In genomic region chr6:105484238-105485161, GRCh38 we compare ENCODE assay signal across 8 cellular contexts.
A peak's percentile ranks its signal among the peaks of the same experiment; 100 is the strongest.
DNase-seq lines count a peak whose midpoint lies in the region; ATAC-seq and TF ChIP-seq lines count a peak whose summit lies in the region.

No MANE protein-coding gene starts in this region.

- no peak overlapping the region for H3K4me3 ChIP-seq in AG10803 (ENCODE audit: low read length)
- no peak overlapping the region for H3K4me3 ChIP-seq in Loucy (ENCODE audit: low read length, poor library complexity, severe bottlenecking)
- no peak overlapping the region for H3K4me3 ChIP-seq in epithelial cell of proximal tubule (ENCODE audit: low read depth, low read length)
- no peak overlapping the region for H3K4me3 ChIP-seq in neural progenitor cell

- H3K27ac ChIP-seq in neural progenitor cell: no peak overlapping the region

- no peaks in the 10 kb centered on the region for H3K36me3 Mint-ChIP-seq in neural progenitor cell

- in situ Hi-C loops in GM13977 (cut with MboI; ENCODE audit: low pct_unique_long_range_greater_than_20kb, low sequenced_read_pairs, unreplicated experiment): loop anchor here (25.0 kb wide), 2 partner anchors 603 to 803 kb away; partner anchors contain the start of gene PRDM1

- H3K27ac Mint-ChIP-seq in neural progenitor cell: no peak overlapping the region

- no peaks in the 10 kb centered on the region for H3K9me3 Mint-ChIP-seq in neural progenitor cell

- H3K4me1 ChIP-seq in Loucy (ENCODE audit: insufficient read depth, low read length, poor library complexity, severe bottlenecking) (peaks cover 25% of the 10 kb centered on the region), neural progenitor cell (peaks cover 24% of the 10 kb centered on the region)

- 0 out of 2 replicates have a peak overlapping the region, but pooled peaks have one; percentile 25 for H2AFZ ChIP-seq in Loucy (ENCODE audit: low read length)
- H2AFZ ChIP-seq in neural progenitor cell (replicated peaks): no peak overlapping the region

- peaks cover 15% of the 10 kb centered on the region for H3K4me1 Mint-ChIP-seq in neural progenitor cell

- H3K9me3 ChIP-seq in Loucy (ENCODE audit: insufficient read depth, low read depth, low read length) (no peaks in the 10 kb centered on the region), neural progenitor cell (ENCODE audit: low read depth) (no peaks in the 10 kb centered on the region)

- H3K27me3 ChIP-seq in Loucy (ENCODE audit: insufficient read depth, low read length, poor library complexity, severe bottlenecking) (no peaks in the 10 kb centered on the region), neural progenitor cell (no peaks in the 10 kb centered on the region)

- no peaks in the 10 kb centered on the region for H3F3A ChIP-seq in Loucy (ENCODE audit: low read depth)
- no peaks in the 10 kb centered on the region for H3F3A ChIP-seq in neural progenitor cell (ENCODE audit: low read depth)

- no peak overlapping the region for H3K9ac ChIP-seq in Loucy (ENCODE audit: low read depth, low read length, poor library complexity, severe bottlenecking)
- no peak overlapping the region for H3K9ac ChIP-seq in neural progenitor cell

- no peaks in the 10 kb centered on the region for H4K20me1 ChIP-seq in Loucy (ENCODE audit: insufficient read depth, low read length, poor library complexity, severe bottlenecking)
- no peaks in the 10 kb centered on the region for H4K20me1 ChIP-seq in neural progenitor cell (ENCODE audit: low read depth)

- no peaks in the 10 kb centered on the region for H3K79me2 ChIP-seq in Loucy (ENCODE audit: insufficient read depth, low read length)
- no peaks in the 10 kb centered on the region for H3K79me2 ChIP-seq in neural progenitor cell (ENCODE audit: low read depth)

- peaks cover 3% of the 10 kb centered on the region for H3K27me3 Mint-ChIP-seq in neural progenitor cell (ENCODE audit: insufficient read depth, low read depth)

- ATAC-seq in SK-N-SH treated with all-trans-retinoic acid at 6 μM for 48 hours (peak; percentile 74), HG02588 (IDR thresholded peaks at IDR 0.05; ENCODE audit: unreplicated experiment) (no peak), HG03159 (IDR thresholded peaks at IDR 0.05; ENCODE audit: unreplicated experiment) (no peak)

- H3K36me3 ChIP-seq in Loucy (ENCODE audit: insufficient read depth, low read length) (no peaks in the 10 kb centered on the region), neural progenitor cell (no peaks in the 10 kb centered on the region)

- DNase-seq in AG10803 (ENCODE audit: low read depth): peak; percentile 48
- no peak for DNase-seq in GM13977 (ENCODE audit: low spot score)
- no peak for DNase-seq in epithelial cell of proximal tubule (ENCODE audit: low read depth)
- peak; percentile 45 for DNase-seq in neural progenitor cell (ENCODE audit: low spot score)

- H3K4me3 Mint-ChIP-seq in neural progenitor cell: no peak overlapping the region

- H3K4me2 ChIP-seq in Loucy (ENCODE audit: low read depth, low read length, poor library complexity, severe bottlenecking): no peak overlapping the region
- peak overlapping the region; percentile 25 for H3K4me2 ChIP-seq in neural progenitor cell

- no peaks in the 10 kb centered on the region for H3K9me2 ChIP-seq in Loucy (replicated peaks; ENCODE audit: low read depth, low read length)

- TF ChIP-seq CTCF in AG10803 (conservative IDR thresholded peaks at IDR 0.05; ENCODE audit: low read length) (peak; percentile 93), GM13977 (IDR thresholded peaks at IDR 0.05; ENCODE audit: extremely low read depth, insufficient read depth, missing control alignments) (peak; percentile 80), Loucy (conservative IDR thresholded peaks at IDR 0.05; ENCODE audit: low read length) (peak; percentile 97), epithelial cell of proximal tubule (conservative IDR thresholded peaks at IDR 0.05; ENCODE audit: low read depth, low read length) (peak; percentile 80), neural progenitor cell (IDR thresholded peaks at IDR 0.05) (peak; percentile 94)

TF ChIP-seq in SK-N-SH treated with all-trans-retinoic acid at 6 μM for 48 hours, 23 proteins besides CTCF, POLR2A, EP300 and RAD21:
- TF ChIP-seq TCF4 (CRISPR knock-in tag; IDR thresholded peaks at IDR 0.05; ENCODE audit: borderline replicate concordance) (no peak), ZNF565 (CRISPR knock-in tag; conservative IDR thresholded peaks at IDR 0.05; ENCODE audit: low read depth) (no peak), ZNF70 (CRISPR knock-in tag; IDR thresholded peaks at IDR 0.05) (no peak), POU6F1 (CRISPR knock-in tag; IDR thresholded peaks at IDR 0.05; ENCODE audit: borderline replicate concordance, low read depth) (no peak), ZFP30 (CRISPR knock-in tag; IDR thresholded peaks at IDR 0.05) (no peak), RARB (CRISPR knock-in tag; IDR thresholded peaks at IDR 0.05) (no peak), TSHZ2 (CRISPR knock-in tag; IDR thresholded peaks at IDR 0.05) (no peak), ZFP3 (CRISPR knock-in tag; IDR thresholded peaks at IDR 0.05) (no peak), TOX (CRISPR knock-in tag; IDR thresholded peaks at IDR 0.05; ENCODE audit: borderline replicate concordance) (no peak), PPARA (CRISPR knock-in tag; IDR thresholded peaks at IDR 0.05; ENCODE audit: borderline replicate concordance) (no peak), OSR1 (CRISPR knock-in tag; IDR thresholded peaks at IDR 0.05) (no peak), ZNF8 (CRISPR knock-in tag; IDR thresholded peaks at IDR 0.05) (no peak), CSDC2 (CRISPR knock-in tag; IDR thresholded peaks at IDR 0.05) (no peak), PATZ1 (CRISPR knock-in tag; IDR thresholded peaks at IDR 0.05; ENCODE audit: borderline replicate concordance) (no peak), SNAI2 (CRISPR knock-in tag; IDR thresholded peaks at IDR 0.05) (no peak), CREB5 (CRISPR knock-in tag; IDR thresholded peaks at IDR 0.05; ENCODE audit: low read depth) (no peak), ISL1 (CRISPR knock-in tag; IDR thresholded peaks at IDR 0.05) (no peak)
TF ChIP-seq in SK-N-SH treated with all-trans-retinoic acid at 6 μM for 48 hours: peak in this region for 0.

Comparison
In these comparisons a context has a peak if more than half of its experiments do, and no peak if none do; other contexts are left out.
1. DNase-seq: peak in AG10803 (single experiment) and neural progenitor cell (single experiment); none in GM13977 (single experiment) and epithelial cell of proximal tubule (single experiment).
2. Peak in every context shown above with its lines, with median percentiles within 50 percentile points of each other: CTCF ChIP-seq.